Comparison of ENCODE assay signal across 8 cellular contexts in the genomic region with DNA sequence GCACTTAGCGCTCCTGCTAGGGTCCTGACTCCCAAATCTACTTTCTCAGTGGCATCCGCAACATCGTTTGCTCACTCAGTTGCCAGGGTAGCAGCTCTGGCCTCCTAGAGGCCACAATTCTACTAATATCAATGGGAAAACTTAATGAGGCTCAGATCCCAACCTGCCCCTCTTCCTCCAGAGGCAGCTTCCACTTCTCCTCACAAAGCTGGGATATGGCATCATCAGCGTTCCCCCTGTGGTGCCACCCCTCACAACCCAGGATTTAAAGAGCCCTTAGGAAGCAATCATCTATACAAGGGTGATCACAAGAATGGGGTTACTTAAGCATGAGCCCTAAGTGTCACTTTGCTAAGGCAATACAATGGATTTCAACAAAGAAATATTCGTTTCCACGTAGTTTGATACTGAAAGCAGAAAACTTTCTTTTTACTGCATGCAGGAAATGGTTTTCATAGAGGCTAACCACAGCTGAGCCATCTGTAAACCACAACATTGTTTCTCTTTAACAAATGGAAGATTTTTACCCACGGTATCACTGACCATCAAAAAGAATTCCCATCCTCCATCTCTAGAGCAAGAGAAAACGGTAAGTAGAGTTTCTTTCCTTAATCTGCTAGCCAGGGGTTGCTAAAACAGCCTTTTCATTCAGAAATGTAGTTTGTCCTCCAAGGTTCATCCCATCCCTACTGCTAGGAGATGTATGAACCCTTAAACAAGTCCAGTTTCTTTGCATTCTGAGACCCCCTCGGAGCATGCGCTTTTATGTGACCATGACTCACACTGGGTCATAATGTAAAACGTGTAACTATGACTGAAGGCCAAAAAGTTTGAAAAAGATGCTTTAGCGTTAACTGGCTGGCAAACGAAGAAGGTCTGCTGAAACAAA.
DNase-seq lines count a peak whose midpoint lies in the region; ATAC-seq, FAIRE-seq and TF ChIP-seq lines count a peak whose summit lies in the region.

No MANE protein-coding gene starts in this region.

- no peaks in the 10 kb centered on the region for H3K9me3 ChIP-seq in CD8-positive, alpha-beta T cell (ENCODE audit: low read length)
- H3K9me3 ChIP-seq in astrocyte (ENCODE audit: insufficient read depth, low read depth, low read length): no peaks in the 10 kb centered on the region
- H3K9me3 ChIP-seq in neural progenitor cell (ENCODE audit: low read depth): no peaks in the 10 kb centered on the region
- H3K9me3 ChIP-seq in heart right ventricle: no peaks in the 10 kb centered on the region
- no peaks in the 10 kb centered on the region for H3K9me3 ChIP-seq in ovary

- CTCF ChIA-PET in CD8-positive, alpha-beta T cell (lab: Charles Lee): interaction anchor here (0.9 kb wide), 1 partner anchor 8 kb away, joined by 3 read pairs; no protein-coding TSS in a partner anchor

- H4K20me1 ChIP-seq in astrocyte (ENCODE audit: insufficient read depth, low read length) (no peaks in the 10 kb centered on the region), neural progenitor cell (ENCODE audit: low read depth) (peaks cover 8% of the 10 kb centered on the region)

- FAIRE-seq in astrocyte (lab: Jason Lieb, UNC): peak; percentile 29

- peak overlapping the region; percentile 28 for H3K4me3 ChIP-seq in CD8-positive, alpha-beta T cell (ENCODE audit: low read depth, low read length)
- H3K4me3 ChIP-seq in astrocyte (ENCODE audit: insufficient read depth, low read depth, low read length): peak overlapping the region; percentile 53
- H3K4me3 ChIP-seq in neural progenitor cell: no peak overlapping the region
- H3K4me3 ChIP-seq in heart right ventricle: no peak overlapping the region
- H3K4me3 ChIP-seq in ovary: no peak overlapping the region

- H3K4me1 ChIP-seq in CD8-positive, alpha-beta T cell (ENCODE audit: insufficient read depth, low read length): peaks cover 18% of the 10 kb centered on the region
- H3K4me1 ChIP-seq in astrocyte (ENCODE audit: insufficient read depth, low read length): peaks cover 60% of the 10 kb centered on the region
- peaks cover 17% of the 10 kb centered on the region for H3K4me1 ChIP-seq in neural progenitor cell
- H3K4me1 ChIP-seq in heart right ventricle: peaks cover 0 to 47% (median 8%) of the 10 kb centered on the region in 9 donors
- peaks cover 13% of the 10 kb centered on the region for H3K4me1 ChIP-seq in ovary (ENCODE audit: insufficient read depth)

- H3K27ac Mint-ChIP-seq in CD8-positive, alpha-beta T cell: no peak overlapping the region
- peak overlapping the region; percentile 100 for H3K27ac Mint-ChIP-seq in astrocyte (ENCODE audit: unreplicated experiment)
- peak overlapping the region; percentile 96 for H3K27ac Mint-ChIP-seq in neural progenitor cell

- ATAC-seq in CD8-positive, alpha-beta T cell: no peak
- peak; percentile 64 for ATAC-seq in GM19455 (IDR thresholded peaks at IDR 0.05; ENCODE audit: unreplicated experiment)
- ATAC-seq in HG03460 (IDR thresholded peaks at IDR 0.05; ENCODE audit: unreplicated experiment): peak; percentile 82
- no peak for ATAC-seq in heart right ventricle

- H3F3A ChIP-seq in neural progenitor cell (ENCODE audit: low read depth): no peaks in the 10 kb centered on the region

- no peaks in the 10 kb centered on the region for H3K36me3 ChIP-seq in CD8-positive, alpha-beta T cell (ENCODE audit: insufficient read depth, low read length)
- H3K36me3 ChIP-seq in astrocyte (ENCODE audit: insufficient read depth, low read length): no peaks in the 10 kb centered on the region
- H3K36me3 ChIP-seq in neural progenitor cell: no peaks in the 10 kb centered on the region
- peaks cover 0 to 5% (median 0%) of the 10 kb centered on the region in 9 donors for H3K36me3 ChIP-seq in heart right ventricle
- H3K36me3 ChIP-seq in ovary: no peaks in the 10 kb centered on the region

- no peak for DNase-seq in CD8-positive, alpha-beta T cell
- peak; percentile 95 for DNase-seq in astrocyte (ENCODE audit: low read depth)
- no peak for DNase-seq in neural progenitor cell (ENCODE audit: low spot score)
- no peak for DNase-seq in heart right ventricle
- DNase-seq in ovary: no peak
- no peak for DNase-seq in NCI-H1417 (lab: John Stamatoyannopoulos, UW)

- TF ChIP-seq EP300 in ovary (IDR thresholded peaks at IDR 0.05): no peak

- H3K4me3 Mint-ChIP-seq in CD8-positive, alpha-beta T cell: peak overlapping the region; percentile 65
- H3K4me3 Mint-ChIP-seq in astrocyte (ENCODE audit: unreplicated experiment) (peak overlapping the region; percentile 55), neural progenitor cell (peak overlapping the region; percentile 70)

- no peak overlapping the region for H3K27ac ChIP-seq in CD8-positive, alpha-beta T cell (ENCODE audit: low read depth, low read length)
- H3K27ac ChIP-seq in astrocyte (ENCODE audit: low read depth, low read length) (peak overlapping the region; percentile 99), neural progenitor cell (no peak overlapping the region), heart right ventricle (peak overlapping the region in 5 of 10 donors; percentile 8 to 77 (median 24)), ovary (no peak overlapping the region)

- peaks cover 31% of the 10 kb centered on the region for H3K4me1 Mint-ChIP-seq in CD8-positive, alpha-beta T cell (ENCODE audit: low read depth)
- H3K4me1 Mint-ChIP-seq in astrocyte (ENCODE audit: low read depth, unreplicated experiment) (peaks cover 49% of the 10 kb centered on the region), neural progenitor cell (peaks cover 51% of the 10 kb centered on the region)

- H3K36me3 Mint-ChIP-seq in CD8-positive, alpha-beta T cell: peaks cover 16% of the 10 kb centered on the region
- H3K36me3 Mint-ChIP-seq in astrocyte (ENCODE audit: low read depth, unreplicated experiment): peaks cover 4% of the 10 kb centered on the region
- peaks cover 18% of the 10 kb centered on the region for H3K36me3 Mint-ChIP-seq in neural progenitor cell

- TF ChIP-seq POLR2A in ovary (IDR thresholded peaks at IDR 0.05): no peak

- POLR2A ChIA-PET in CD8-positive, alpha-beta T cell (lab: Charles Lee): no interaction called here

- H3K79me2 ChIP-seq in astrocyte (ENCODE audit: insufficient read depth, low read length): no peaks in the 10 kb centered on the region
- H3K79me2 ChIP-seq in neural progenitor cell (ENCODE audit: low read depth): no peaks in the 10 kb centered on the region

- H2AFZ ChIP-seq in astrocyte (ENCODE audit: low read depth, low read length) (peak overlapping the region; percentile 58), neural progenitor cell (replicated peaks) (no peak overlapping the region)

- 78 to 80% methylated on average over 13 of the region's 13 CpGs for WGBS in heart right ventricle, 2 donors
- 39 to 46% (median 45%) methylated on average over 13 of the region's 13 CpGs for WGBS in ovary, 3 donors

- no peaks in the 10 kb centered on the region for H3K27me3 ChIP-seq in CD8-positive, alpha-beta T cell (ENCODE audit: insufficient read depth, low read length)
- H3K27me3 ChIP-seq in astrocyte (ENCODE audit: insufficient read depth, low read length) (no peaks in the 10 kb centered on the region), neural progenitor cell (no peaks in the 10 kb centered on the region), heart right ventricle (peaks cover 0 to 71% (median 0%) of the 10 kb centered on the region in 7 donors), ovary (no peaks in the 10 kb centered on the region)

- no peak for TF ChIP-seq CTCF in CD8-positive, alpha-beta T cell (IDR thresholded peaks at IDR 0.05)
- TF ChIP-seq CTCF in astrocyte (IDR thresholded peaks at IDR 0.05; ENCODE audit: insufficient read depth, low read depth, low read length) (peak; percentile 3), neural progenitor cell (IDR thresholded peaks at IDR 0.05) (no peak), heart right ventricle (IDR thresholded peaks at IDR 0.05) (no peak), ovary (IDR thresholded peaks at IDR 0.05) (no peak)

- H3K9me3 Mint-ChIP-seq in CD8-positive, alpha-beta T cell: no peaks in the 10 kb centered on the region
- H3K9me3 Mint-ChIP-seq in astrocyte (ENCODE audit: unreplicated experiment): no peaks in the 10 kb centered on the region
- H3K9me3 Mint-ChIP-seq in neural progenitor cell: no peaks in the 10 kb centered on the region

- H3K4me2 ChIP-seq in astrocyte (ENCODE audit: low read length) (peak overlapping the region; percentile 83), neural progenitor cell (peak overlapping the region; percentile 25)

- no peaks in the 10 kb centered on the region for H3K27me3 Mint-ChIP-seq in CD8-positive, alpha-beta T cell (ENCODE audit: low read depth)
- H3K27me3 Mint-ChIP-seq in astrocyte (ENCODE audit: low read depth, unreplicated experiment) (no peaks in the 10 kb centered on the region), neural progenitor cell (ENCODE audit: insufficient read depth, low read depth) (no peaks in the 10 kb centered on the region)

- intact Hi-C loops in CD8-positive, alpha-beta T cell (cut with DNase I, micrococcal nuclease): no loop called here
- intact Hi-C loops in heart right ventricle (cut with DNase I) (loop anchor here in 4 of 10 donors (10.0 kb wide), 3 partner anchors 55 to 85 kb away; no protein-coding TSS in a partner anchor), ovary (cut with DNase I) (no loop called here)

- H3K9ac ChIP-seq in astrocyte (ENCODE audit: low read length): peak overlapping the region; percentile 81
- no peak overlapping the region for H3K9ac ChIP-seq in neural progenitor cell

Comparison
In these comparisons a context has a peak if more than half of its experiments do, and no peak if none do; other contexts are left out.
1. ATAC-seq: peak in GM19455 (single experiment) and HG03460 (single experiment); none in CD8-positive, alpha-beta T cell (single experiment) and heart right ventricle (0 of 8).
2. H3K4me3 ChIP-seq: peak in CD8-positive, alpha-beta T cell (single experiment) and astrocyte (single experiment); none in neural progenitor cell (single experiment), heart right ventricle (0 of 10) and ovary (single experiment).
3. Peak in every context shown above with its lines, with median percentiles within 50 percentile points of each other: H3K4me3 Mint-ChIP-seq.